ENCODE assay signal across 1 cellular context in the genomic region with DNA sequence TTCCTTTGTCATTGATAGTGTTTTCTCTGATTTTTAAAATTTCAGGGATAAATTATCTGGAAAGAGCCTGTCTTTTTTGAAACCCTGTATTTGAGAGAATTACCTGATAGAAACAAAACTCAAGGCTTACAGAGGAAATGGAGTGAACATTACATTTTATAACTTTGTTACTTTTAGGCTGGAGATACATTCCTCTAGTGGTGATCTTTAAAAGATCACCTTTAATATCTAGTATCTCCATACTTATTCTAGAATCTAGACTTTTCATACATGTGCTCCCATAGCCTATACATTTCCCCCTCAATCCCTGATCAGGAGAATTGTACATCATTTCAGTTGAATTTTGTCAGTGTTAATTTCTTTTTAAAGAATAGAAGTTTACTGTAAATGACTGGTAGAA.
TF ChIP-seq lines count a peak whose summit lies in the region.

No MANE protein-coding gene starts in this region.

TF ChIP-seq in endothelial cell of umbilical vein, 7 proteins besides CTCF, POLR2A, EP300 and RAD21 (continued from another document):
- TF ChIP-seq MYC (IDR thresholded peaks at IDR 0.05; ENCODE audit: low read depth, low read length) (no peak), FOS (IDR thresholded peaks at IDR 0.05; ENCODE audit: borderline replicate concordance, insufficient read depth, low read length) (no peak), GATA2 (IDR thresholded peaks at IDR 0.05; ENCODE audit: insufficient read depth, insufficient read length, low read depth, low read length) (no peak)
